Comparison of ENCODE assay signal across 8 cellular contexts in genomic region chr19:49866933-49867782, GRCh38. TPM values are rescaled to one million over a fixed set of nuclear protein-coding genes. Genes with fewer than 3 reads are reported as not detected.
DNase-seq lines count a peak whose midpoint lies in the region; TF ChIP-seq lines count a peak whose summit lies in the region.

Gene PNKP, minus strand, starts transcription at chr19:49867576. Its CDS starts 372 bp downstream, at chr19:49867204.

- TF ChIP-seq EP300 in SK-N-SH (IDR thresholded peaks at IDR 0.05; ENCODE audit: borderline replicate concordance in 1 of 2, low read depth in 1 of 2, low read length in 1 of 2) (no peak), suprapubic skin (IDR thresholded peaks at IDR 0.05) (no peak)

- H3K4me2 ChIP-seq in SK-N-SH: peak within 1 kb of the TSS; percentile 96

- H3K9ac ChIP-seq in SK-N-SH: peak within 1 kb of the TSS; percentile 83

- 1% methylated on average over 21 of the region's 65 CpGs for WGBS in SK-N-SH (ENCODE audit: low lambda C conversion rate)
- WGBS in suprapubic skin: under 1% methylated on average over 51 of the region's 65 CpGs

- H3K9me3 Mint-ChIP-seq in activated naive CD4-positive, alpha-beta T cell treated with anti-CD3 and anti-CD28 coated beads, Interleukin-2, amount 10 ng/mL, durations not matched to agents 7 days and 5 days: no peaks in the 10 kb centered on the region

- H3K4me1 ChIP-seq in SK-N-SH (ENCODE audit: control insufficient read depth in 1 of 2, insufficient read depth in 2 of 2, low read depth in 1 of 2, low read length in 1 of 2) (peaks cover 33 to 51% of the 10 kb centered on the region in 2 experiments; a peak in 3 of 4 replicates), suprapubic skin (peaks cover 57% of the 10 kb centered on the region)

- no peak within 1 kb of the TSS for H3K27ac Mint-ChIP-seq in activated naive CD4-positive, alpha-beta T cell treated with anti-CD3 and anti-CD28 coated beads, Interleukin-2, amount 10 ng/mL, durations not matched to agents 7 days and 5 days

- TF ChIP-seq RAD21 in SK-N-SH (IDR thresholded peaks at IDR 0.05; ENCODE audit: low read length): no peak

- CTCF ChIA-PET in HEK293T (lab: Yijun Ruan, JAX): no interaction called here
- CTCF ChIA-PET in SK-N-SH (lab: Yijun Ruan, JAX): interaction anchor here (1.1 to 1.2 kb wide), 2 partner anchors 16 to 195 kb away, joined by 3 to 5 read pairs; partner anchors contain the start of gene PTOV1
- CTCF ChIA-PET in activated naive CD4-positive, alpha-beta T cell treated with anti-CD3 and anti-CD28 coated beads, Interleukin-2, amount 10 ng/mL, durations not matched to agents 7 days and 5 days (lab: Charles Lee): interaction anchor here (1.3 kb wide), 1 partner anchor 13 kb away, joined by 3 read pairs; no protein-coding TSS in a partner anchor

- H3K4me1 Mint-ChIP-seq in activated naive CD4-positive, alpha-beta T cell treated with anti-CD3 and anti-CD28 coated beads, Interleukin-2, amount 10 ng/mL, durations not matched to agents 7 days and 5 days: peaks cover 50% of the 10 kb centered on the region

- peak in 1 of 2 donors; percentile 19 for TF ChIP-seq POLR2A in suprapubic skin (IDR thresholded peaks at IDR 0.05)

- H3K27me3 Mint-ChIP-seq in activated naive CD4-positive, alpha-beta T cell treated with anti-CD3 and anti-CD28 coated beads, Interleukin-2, amount 10 ng/mL, durations not matched to agents 7 days and 5 days: no peaks in the 10 kb centered on the region

- H3K27me3 ChIP-seq in SK-N-SH (ENCODE audit: insufficient read depth) (no peaks in the 10 kb centered on the region), suprapubic skin (no peaks in the 10 kb centered on the region)

- H3F3A ChIP-seq in SK-N-SH (replicated peaks; ENCODE audit: insufficient read depth): peaks cover 21% of the 10 kb centered on the region

- H3K9me3 ChIP-seq in SK-N-SH (no peaks in the 10 kb centered on the region), suprapubic skin (no peaks in the 10 kb centered on the region)

- H4K20me1 ChIP-seq in SK-N-SH (ENCODE audit: insufficient read depth): peaks cover 19% of the 10 kb centered on the region

- H3K79me2 ChIP-seq in SK-N-SH (ENCODE audit: insufficient read depth): peaks cover 52% of the 10 kb centered on the region

- peak within 1 kb of the TSS; percentile 85; the same call in 1 of the 2 replicates for H2AFZ ChIP-seq in SK-N-SH (ENCODE audit: low read depth)

- in situ Hi-C loops in G401 (cut with HindIII; ENCODE audit: low sequenced_read_pairs): no loop called here

- TF ChIP-seq CTCF in SK-N-SH (IDR thresholded peaks at IDR 0.05) (no peak), suprapubic skin (IDR thresholded peaks at IDR 0.05) (no peak)

- peak within 1 kb of the TSS; percentile 90 to 91 for H3K4me3 ChIP-seq in SK-N-SH (ENCODE audit: low read depth in 2 of 2, low read length in 1 of 2)
- peak within 1 kb of the TSS; percentile 71 for H3K4me3 ChIP-seq in suprapubic skin

- POLR2A ChIA-PET in HEK293T (lab: Yijun Ruan, JAX): interaction anchor here (0.9 to 5.9 kb wide), 7 partner anchors 9 to 63 kb away, joined by 3 to 69 read pairs (median 5); partner anchors contain the start of genes AKT1S1, FUZ, PTOV1 and TBC1D17
- POLR2A ChIA-PET in SK-N-SH (lab: Yijun Ruan, JAX): interaction anchor here (1.3 to 3.5 kb wide), 3 partner anchors 11 to 17 kb away, joined by 9 to 22 read pairs (median 10); partner anchors contain the start of genes AKT1S1, PTOV1 and TBC1D17

- peak within 1 kb of the TSS; percentile 99 for H3K4me3 Mint-ChIP-seq in activated naive CD4-positive, alpha-beta T cell treated with anti-CD3 and anti-CD28 coated beads, Interleukin-2, amount 10 ng/mL, durations not matched to agents 7 days and 5 days

- H3K36me3 ChIP-seq in SK-N-SH (replicated peaks in 1 of 2; ENCODE audit: control insufficient read depth in 1 of 2, insufficient read depth in 2 of 2, low read length in 1 of 2) (peaks cover 19 to 35% of the 10 kb centered on the region in 2 experiments), suprapubic skin (peaks cover 27% of the 10 kb centered on the region)

- H3K27ac ChIP-seq in SK-N-SH (ENCODE audit: low read depth in 2 of 2, low read length in 1 of 2) (peak within 1 kb of the TSS; percentile 96 to 97), suprapubic skin (peak within 1 kb of the TSS; percentile 85)

- H3K36me3 Mint-ChIP-seq in activated naive CD4-positive, alpha-beta T cell treated with anti-CD3 and anti-CD28 coated beads, Interleukin-2, amount 10 ng/mL, durations not matched to agents 7 days and 5 days: peaks cover 38% of the 10 kb centered on the region

- peak; percentile 96 for DNase-seq in G401 (ENCODE audit: low spot score)
- peak; percentile 78 for DNase-seq in HEK293T (ENCODE audit: extremely low spot score)
- peak; percentile 87 for DNase-seq in NCI-H1092 treated with DMSO at 0.1 percent for 48 hours (lab: John Stamatoyannopoulos, UW)
- peak; percentile 92 for DNase-seq in SK-N-SH
- peak; percentile 93 for DNase-seq in activated naive CD4-positive, alpha-beta T cell treated with anti-CD3 and anti-CD28 coated beads, Interleukin-2, amount 10 ng/mL, durations not matched to agents 7 days and 5 days
- peak; percentile 92 for DNase-seq in germinal center (ENCODE audit: low spot score)
- DNase-seq in occipital lobe (lab: John Stamatoyannopoulos, UW): peak; percentile 87
- peak; percentile 94 to 95 for DNase-seq in suprapubic skin (ENCODE audit: low spot score in 2 of 2)

- H3K9me2 ChIP-seq in SK-N-SH: no peaks in the 10 kb centered on the region

TF ChIP-seq in HEK293T, 16 proteins besides CTCF, POLR2A, EP300 and RAD21:
- TF ChIP-seq HDGF (IDR thresholded peaks at IDR 0.05; ENCODE audit: borderline replicate concordance) (no peak), SUZ12 (IDR thresholded peaks at IDR 0.05) (no peak), ZNF384 (IDR thresholded peaks at IDR 0.05) (no peak), ELF4 (IDR thresholded peaks at IDR 0.05) (no peak), FOXA1 (IDR thresholded peaks at IDR 0.05) (no peak), BHLHE40 (IDR thresholded peaks at IDR 0.05; ENCODE audit: borderline replicate concordance) (no peak), TARDBP (IDR thresholded peaks at IDR 0.05) (peak; percentile 91), NFRKB (IDR thresholded peaks at IDR 0.05) (no peak), LEF1 (IDR thresholded peaks at IDR 0.05; ENCODE audit: borderline replicate concordance) (no peak), ARNT (IDR thresholded peaks at IDR 0.05) (no peak), PKNOX1 (IDR thresholded peaks at IDR 0.05) (no peak), L3MBTL2 (conservative IDR thresholded peaks at IDR 0.05) (peak; percentile 53), FOXK2 (IDR thresholded peaks at IDR 0.05) (no peak)

TF ChIP-seq in SK-N-SH, 30 proteins besides CTCF, POLR2A, EP300 and RAD21 (continues in another document):
- TF ChIP-seq EZH2phosphoT487 (IDR thresholded peaks at IDR 0.05; ENCODE audit: borderline replicate concordance, low read depth) (no peak), YY1 (IDR thresholded peaks at IDR 0.05; ENCODE audit: low read depth) (peak; percentile 47; the same call in 1 of the 2 replicates), MEF2A (IDR thresholded peaks at IDR 0.05; ENCODE audit: borderline replicate concordance, low read depth) (no peak), FOSL2 (IDR thresholded peaks at IDR 0.05; ENCODE audit: borderline replicate concordance, low read depth) (no peak), ELF1 (IDR thresholded peaks at IDR 0.05) (peak; percentile 66), GABPA (IDR thresholded peaks at IDR 0.05; ENCODE audit: low read depth) (peak; percentile 93), REST (IDR thresholded peaks at IDR 0.05; ENCODE audit: low read depth, low read length) (0 out of 2 replicates have a peak, but pooled peaks have one; percentile 25), JUND (IDR thresholded peaks at IDR 0.05) (no peak), TCF12 (IDR thresholded peaks at IDR 0.05) (no peak), GATA2 (CRISPR knock-in tag; IDR thresholded peaks at IDR 0.05) (no peak), RCOR1 (IDR thresholded peaks at IDR 0.05; ENCODE audit: low read length) (no peak), RFX5 (IDR thresholded peaks at IDR 0.05; ENCODE audit: low read length) (peak; percentile 28; the same call in 1 of the 2 replicates), NFIC (IDR thresholded peaks at IDR 0.05; ENCODE audit: borderline replicate concordance) (no peak), NRF1 (IDR thresholded peaks at IDR 0.05; ENCODE audit: low read depth, low read length) (no peak), SIN3A (IDR thresholded peaks at IDR 0.05; ENCODE audit: borderline replicate concordance, low read depth, low read length) (peak; percentile 78; the same call in 1 of the 2 replicates), FOXJ3 (CRISPR knock-in tag; IDR thresholded peaks at IDR 0.05) (peak; percentile 25; the same call in 1 of the 2 replicates), FOXM1 (IDR thresholded peaks at IDR 0.05; ENCODE audit: low read depth) (no peak), MXI1 (IDR thresholded peaks at IDR 0.05; ENCODE audit: low read depth, low read length) (peak; percentile 92)

RNA-seq across cellular contexts. Expression of gene PNKP, which starts in this region (rescaled TPM):
- 90.2 and 111 TPM in 2 replicates for total RNA-seq in G401 (2014; rRNA removed; shearing (Covaris generic))
- 45.5 and 52.0 TPM in 2 replicates for polyA plus RNA-seq in SK-N-SH (2012; rRNA removed)
- polyA plus RNA-seq in SK-N-SH (2012; cell fraction: cytosol; rRNA removed): 8.6 and 13.1 TPM in 2 replicates
- polyA plus RNA-seq in SK-N-SH (2012; cell fraction: nucleus; rRNA removed): 317 and 404 TPM in 2 replicates
- total RNA-seq in occipital lobe (24.0 TPM), suprapubic skin (10 to 100 TPM; 26.0 to 53.3 (median 40.5) TPM)

Comparison
In these comparisons a context has a peak if more than half of its experiments do, and no peak if none do; other contexts are left out.
1. Peak in every context shown above with its lines: DNase-seq, H3K4me3 ChIP-seq and H3K27ac ChIP-seq.